In the genomic region with DNA sequence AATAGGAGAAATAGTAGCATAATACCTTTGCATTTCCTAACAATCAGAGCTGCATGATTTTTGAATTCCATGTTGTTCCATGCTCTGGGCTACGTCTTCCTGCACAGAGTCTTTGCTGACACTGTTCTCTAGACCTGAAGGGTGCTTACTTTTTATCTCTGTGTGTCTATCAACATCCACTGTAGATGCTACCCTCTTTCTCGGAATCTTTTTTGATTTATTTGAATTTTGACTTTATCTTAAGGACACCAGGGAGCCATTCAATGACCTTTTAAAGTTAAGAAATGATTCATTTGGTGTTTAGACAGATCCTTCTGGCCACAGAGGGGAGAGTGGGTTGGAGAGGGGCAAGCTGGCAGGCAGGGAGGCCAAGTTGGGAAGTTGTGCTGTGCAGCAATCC, we compare ENCODE assay signal across 19 cellular contexts.
"Had no signal": no experiment of that assay in that cellular context is flagged by ENCODE, and none has a peak within 500 bp of the region (broad histone marks: within the 10 kb centered on the region; RNA-seq: fewer than 3 reads in every experiment).

No MANE protein-coding gene starts in this region.

- ATAC-seq: activated CD8-positive, alpha-beta T cell treated with anti-CD3 and anti-CD28 coated beads for 36 hours; activated T-cell treated with anti-CD3 and anti-CD28 coated beads, Interleukin-2, amount 50 U/mL, for 4 hours; left ventricle myocardium superior; natural killer cell treated with Interleukin-12 subunit alpha and Interleukin-12 subunit beta and Interleukin-15 and Interleukin-18, amount 100 ng/mL, for 72 hours had no signal

- H3K27me3 ChIP-seq: colonic mucosa, esophagus squamous epithelium, right atrium auricular region, tibial nerve, vagina had no signal

- DNase-seq: activated B cell treated with CpG ODN at 0.5 μM for 24 hours; activated CD4-positive, alpha-beta T cell treated with anti-CD3 and anti-CD28 coated beads for 48 hours; activated CD8-positive, alpha-beta T cell treated with anti-CD3 and anti-CD28 coated beads for 36 hours; activated effector memory CD4-positive, alpha-beta T cell treated with Interleukin-2 at 50 U/mL for 16 hours; activated naive CD4-positive, alpha-beta T cell treated with anti-CD3 and anti-CD28 coated beads, Interleukin-2, amount 50 U/mL, for 16 hours; activated T-cell treated with anti-CD3 and anti-CD28 coated beads, Interleukin-2, amount 50 U/mL, for 4 hours; central memory CD4-positive, alpha-beta T cell; colonic mucosa; effector CD4-positive, alpha-beta T cell; esophagus squamous epithelium; hippocampal formation; left ventricle myocardium superior; stimulated activated CD4-positive, alpha-beta T cell treated with anti-CD3 and anti-CD28 coated beads, Interleukin-4, amount 100 ng/mL, for 24 hours; stimulated activated naive CD4-positive, alpha-beta T cell treated with Interleukin-2 at 50 U/mL for 16 hours had no signal

- H3K27ac ChIP-seq: colonic mucosa, esophagus squamous epithelium, right atrium auricular region, skin epidermis, tibial nerve, vagina had no signal

- H3K4me3 ChIP-seq: colonic mucosa, esophagus squamous epithelium, right atrium auricular region, skin epidermis, tibial nerve, vagina had no signal

- H3K4me1 ChIP-seq: colonic mucosa had no signal

- H3K36me3 ChIP-seq: colonic mucosa, right atrium auricular region, tibial nerve, vagina had no signal

- H3K9me3 ChIP-seq: colonic mucosa, esophagus squamous epithelium, right atrium auricular region, vagina had no signal
